In the genomic region with DNA sequence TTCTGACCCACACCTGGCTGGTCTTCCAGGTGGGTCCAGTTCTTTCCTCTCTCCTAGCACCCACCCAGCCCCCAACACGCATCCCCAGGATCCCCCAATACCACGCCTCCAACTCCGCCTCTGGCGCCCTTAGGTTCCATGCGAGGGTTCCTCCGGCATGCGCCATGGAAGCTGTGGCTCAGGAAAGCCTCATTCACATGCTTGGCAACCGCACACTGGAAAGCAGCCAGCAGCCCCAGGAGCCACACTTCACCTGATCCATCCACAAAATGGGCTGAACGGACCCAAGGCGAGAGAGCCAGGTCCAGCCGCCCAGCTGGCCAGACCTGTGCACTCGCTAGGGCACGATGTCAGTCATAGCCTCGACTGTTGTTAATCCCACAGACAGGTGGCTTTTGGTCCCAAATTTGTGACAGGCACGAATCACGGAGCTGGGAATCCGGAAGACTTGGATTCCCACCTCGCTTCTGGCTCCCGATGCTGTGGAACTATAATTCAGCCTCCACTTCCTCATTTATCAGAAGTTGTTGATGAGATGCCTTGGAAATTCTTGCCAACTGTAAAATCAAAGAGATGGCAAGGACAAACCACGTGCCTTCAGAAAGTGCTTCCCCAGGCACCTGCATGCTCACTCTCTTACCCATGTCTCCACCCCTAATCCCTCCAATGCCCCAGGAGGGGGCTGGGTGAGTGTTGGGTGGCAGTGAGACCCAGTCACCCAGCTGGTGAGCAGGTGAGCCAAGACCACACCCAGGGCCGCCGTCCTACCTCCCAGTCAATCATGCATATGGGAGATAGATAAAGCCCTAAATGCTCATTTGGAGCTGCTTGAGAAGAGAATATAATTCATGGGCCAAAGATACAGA, we compare ENCODE assay signal across 12 cellular contexts.
A peak's percentile ranks its signal among the peaks of the same experiment; 100 is the strongest.
DNase-seq lines count a peak whose midpoint lies in the region; FAIRE-seq and TF ChIP-seq lines count a peak whose summit lies in the region.
"Had no signal": no experiment of that assay in that cellular context is flagged by ENCODE, and none has a peak within 500 bp of the region (broad histone marks: within the 10 kb centered on the region; RNA-seq: fewer than 3 reads in every experiment).

No MANE protein-coding gene starts in this region.

- H3K4me2 ChIP-seq in H1 (ENCODE audit: insufficient read depth in 1 of 2, low read depth in 2 of 2, low read length in 2 of 2) = no peak overlapping the region
- no peak overlapping the region for H3K4me2 ChIP-seq in neuronal stem cell (ENCODE audit: insufficient read depth, low read length, poor library complexity, severe bottlenecking)

- H3K4me1 ChIP-seq in ACC112 (ENCODE audit: control insufficient read depth, insufficient read depth, low read length, unreplicated experiment) (peaks cover 33% of the 10 kb centered on the region), H1 (replicated peaks in 1 of 4; ENCODE audit: control insufficient read depth in 3 of 4, insufficient read depth in 4 of 4, low read length in 3 of 4) (peaks cover 0 to 12% (median 7%) of the 10 kb centered on the region in 4 experiments; a peak in 5 of 7 replicates), neuronal stem cell (ENCODE audit: control insufficient read depth in 2 of 2, insufficient read depth in 1 of 2, low read depth in 1 of 2, low read length in 2 of 2) (peaks cover 9 to 13% of the 10 kb centered on the region in 2 donors)

- TF ChIP-seq CTCF in H1 (IDR thresholded peaks at IDR 0.05; ENCODE audit: control extremely low read depth in 1 of 3, insufficient read depth in 1 of 3, low read depth in 1 of 3, low read length in 3 of 3) = no peak

- H3K18ac ChIP-seq in H1 (ENCODE audit: extremely low read depth, low read length) (no peak overlapping the region), neuronal stem cell (ENCODE audit: low read length) (peak overlapping the region; percentile 93)

- H3K23me2 ChIP-seq in H1 (ENCODE audit: low read depth, low read length) = no peaks in the 10 kb centered on the region

- TF ChIP-seq RAD21 in H1 (IDR thresholded peaks at IDR 0.05 in 1 of 2, conservative IDR thresholded peaks at IDR 0.05 in 1 of 2; ENCODE audit: low read depth in 2 of 2, low read length in 2 of 2) = no peak

- POLR2A ChIA-PET in H1 (lab: Charles Lee; ENCODE audit: partially characterized antibody) = interaction anchor here (1.0 kb wide), 1 partner anchor 71 kb away, joined by 3 read pairs; no protein-coding TSS in a partner anchor

- WGBS in H1 (ENCODE audit: extremely low coverage in 1 of 2, insufficient coverage in 1 of 2, insufficient read length in 1 of 2, insufficient replicate concordance in 2 of 2, low coverage in 1 of 2, low lambda C conversion rate in 2 of 2, missing lambda C conversion rate in 1 of 2), 2 experiments = 90% methylated on average over 20 of the region's 22 CpGs; no CpG with 5 or more reads in 1 of the 2 experiments
- no CpG with 5 or more reads among the region's 22 CpGs for WGBS in neuronal stem cell (ENCODE audit: extremely low coverage in 2 of 2, insufficient read length in 2 of 2, insufficient replicate concordance in 1 of 2), 2 donors

- H4K8ac ChIP-seq in H1 (ENCODE audit: extremely low read depth, insufficient read depth, low read length) (no peak overlapping the region), neuronal stem cell (ENCODE audit: low read depth, low read length) (no peak overlapping the region)

- H3K9me3 ChIP-seq in H1 (ENCODE audit: insufficient read depth in 2 of 2, low read depth in 1 of 2, low read length in 1 of 2) (peaks cover 0 to 5% of the 10 kb centered on the region in 2 experiments; a peak in 1 of 4 replicates), neuronal stem cell (replicated peaks in 1 of 2; ENCODE audit: control insufficient read depth in 2 of 2, insufficient read depth in 1 of 2, low read depth in 1 of 2, low read length in 2 of 2) (peaks cover 0 to 5% of the 10 kb centered on the region in 2 donors)

- H2BK20ac ChIP-seq in H1 (ENCODE audit: low read length) = 0 out of 2 replicates have a peak overlapping the region, but pooled peaks have one; percentile 32

- no peak for TF ChIP-seq POLR2A in H1 (IDR thresholded peaks at IDR 0.05; ENCODE audit: control extremely low read depth in 1 of 2, low read depth in 2 of 2, low read length in 2 of 2)

- peak overlapping the region; percentile 36 for H3K4ac ChIP-seq in H1 (replicated peaks; ENCODE audit: insufficient read length, low read depth, low read length)
- peak overlapping the region; percentile 4 for H3K4ac ChIP-seq in neuronal stem cell (ENCODE audit: low read length)

- H3K79me2 ChIP-seq in ACC112 (ENCODE audit: control insufficient read depth, insufficient read depth, low read length, unreplicated experiment) (no peaks in the 10 kb centered on the region), H1 (ENCODE audit: control insufficient read depth in 1 of 2, insufficient read depth in 2 of 2, low read length in 2 of 2) (no peaks in the 10 kb centered on the region)

- no peak overlapping the region for H3K14ac ChIP-seq in H1 (ENCODE audit: insufficient read length)
- no peak overlapping the region for H3K14ac ChIP-seq in neuronal stem cell (ENCODE audit: low read length)

- H3K36me3 ChIP-seq in ACC112 (ENCODE audit: insufficient read depth, low read length) = no peaks in the 10 kb centered on the region; the same call in 1 of the 2 replicates
- no peaks in the 10 kb centered on the region for H3K36me3 ChIP-seq in H1 (ENCODE audit: control insufficient read depth in 2 of 4, insufficient read depth in 4 of 4, low read length in 3 of 4)
- no peaks in the 10 kb centered on the region for H3K36me3 ChIP-seq in neuronal stem cell (replicated peaks in 1 of 2; ENCODE audit: control insufficient read depth in 2 of 2, insufficient read depth in 2 of 2, low read length in 2 of 2)

- 0 out of 2 replicates have a peak overlapping the region, but pooled peaks have one; percentile 24 for H2AK5ac ChIP-seq in H1 (ENCODE audit: low read depth, low read length)
- peak overlapping the region; percentile 11 for H2AK5ac ChIP-seq in neuronal stem cell (ENCODE audit: low read depth, low read length)

- peak overlapping the region; percentile 72; the same call in 1 of the 2 replicates for H2BK15ac ChIP-seq in H1 (ENCODE audit: low read length)
- H2BK15ac ChIP-seq in neuronal stem cell (ENCODE audit: low read length) = no peak overlapping the region

- H3K79me1 ChIP-seq in H1 (ENCODE audit: low read depth, low read length) (no peaks in the 10 kb centered on the region), neuronal stem cell (ENCODE audit: low read depth, low read length) (no peaks in the 10 kb centered on the region)

- no peak for FAIRE-seq in H1 (lab: Jason Lieb, UNC)
- FAIRE-seq: islet of Langerhans had no signal

- H2BK12ac ChIP-seq in H1 (ENCODE audit: low read depth, low read length) (peak overlapping the region; percentile 75; the same call in 1 of the 2 replicates), neuronal stem cell (ENCODE audit: low read length) (no peak overlapping the region)

- H2BK120ac ChIP-seq in H1 (replicated peaks; ENCODE audit: low read depth, low read length) = no peak overlapping the region
- no peak overlapping the region for H2BK120ac ChIP-seq in neuronal stem cell (ENCODE audit: low read depth, low read length)

- CTCF ChIA-PET in H1 (lab: Charles Lee; ENCODE audit: partially characterized antibody) = interaction anchor here (0.7 to 3.1 kb wide), 24 partner anchors 7 to 217 kb away, joined by 3 to 23 read pairs (median 4); partner anchors contain the start of gene ETS2

- H3K56ac ChIP-seq in H1 (replicated peaks; ENCODE audit: insufficient read length, low read depth, low read length) = no peak overlapping the region

- H3K27ac ChIP-seq in ACC112 (ENCODE audit: low read depth, low read length) = peak overlapping the region; percentile 35; the same call in 1 of the 2 replicates
- no peak overlapping the region for H3K27ac ChIP-seq in H1 (ENCODE audit: low read depth, low read length)
- H3K27ac ChIP-seq in neuronal stem cell (replicated peaks; ENCODE audit: low read length) = no peak overlapping the region

- no peaks in the 10 kb centered on the region for H4K20me1 ChIP-seq in H1 (replicated peaks in 1 of 2; ENCODE audit: control insufficient read depth in 1 of 2, insufficient read depth in 2 of 2, low read length in 2 of 2)

- DNase-seq in NCI-H1436 (lab: John Stamatoyannopoulos, UW) = peak; percentile 77
- DNase-seq in H1 (ENCODE audit: low read depth in 1 of 2, low spot score in 2 of 2) = no peak
- no peak for DNase-seq in neuronal stem cell (ENCODE audit: low spot score)
- no peak for DNase-seq in NOMO-1 treated with DMSO at 0.1 percent for 48 hours (lab: John Stamatoyannopoulos, UW; ENCODE audit: unreplicated experiment)
- no peak for DNase-seq in stimulated activated CD4-positive, alpha-beta T cell treated with anti-CD3 and anti-CD28 coated beads, Interleukin-2, amount 100 ng/mL, for 48 hours
- no peak for DNase-seq in GM19238 (ENCODE audit: insufficient read length, low spot score)
- no peak for DNase-seq in posterior vena cava (ENCODE audit: low spot score)
- DNase-seq: anterior cingulate cortex, GDM1, posterior cingulate gyrus had no signal

- no peak overlapping the region for H2BK5ac ChIP-seq in H1 (ENCODE audit: low read depth, low read length)
- no peak overlapping the region for H2BK5ac ChIP-seq in neuronal stem cell (ENCODE audit: low read length)

- H4K91ac ChIP-seq in H1 (replicated peaks; ENCODE audit: insufficient read length, low read length) = no peak overlapping the region
- no peak overlapping the region for H4K91ac ChIP-seq in neuronal stem cell (ENCODE audit: low read depth, low read length, poor library complexity)

- H2AFZ ChIP-seq in ACC112 (ENCODE audit: low read length, unreplicated experiment) (no peak overlapping the region), H1 (ENCODE audit: low read length) (no peak overlapping the region), neuronal stem cell (ENCODE audit: low read length) (no peak overlapping the region)

- H3K9ac ChIP-seq in H1 (replicated peaks in 1 of 4; ENCODE audit: extremely low read depth in 1 of 4, low read depth in 3 of 4, low read length in 3 of 4) (no peak overlapping the region), neuronal stem cell (ENCODE audit: low read depth, low read length, poor library complexity) (no peak overlapping the region)

- no peak for TF ChIP-seq EP300 in H1 (IDR thresholded peaks at IDR 0.05; ENCODE audit: borderline replicate concordance in 1 of 2, low read depth in 2 of 2, low read length in 2 of 2)

- no peak overlapping the region for H3K23ac ChIP-seq in H1 (ENCODE audit: insufficient read length)
- peak overlapping the region; percentile 44 for H3K23ac ChIP-seq in neuronal stem cell (ENCODE audit: low read depth, low read length, poor library complexity)

- H4K5ac ChIP-seq in H1 (ENCODE audit: insufficient read length, low read depth, low read length) = no peak overlapping the region

- intact Hi-C loops in posterior vena cava (cut with DNase I) = no loop called here

- H3K27me3 ChIP-seq in ACC112 (ENCODE audit: insufficient read depth, low read length) (no peaks in the 10 kb centered on the region), H1 (replicated peaks in 1 of 4; ENCODE audit: control insufficient read depth in 3 of 4, extremely low read depth in 1 of 4, insufficient read depth in 3 of 4, low read length in 3 of 4) (no peaks in the 10 kb centered on the region), neuronal stem cell (ENCODE audit: control insufficient read depth in 3 of 3, insufficient read depth in 3 of 3, low read depth in 1 of 3, low read length in 3 of 3) (no peaks in the 10 kb centered on the region)

- H3K4me3 ChIP-seq in ACC112 (ENCODE audit: low read depth, low read length) = peak overlapping the region; percentile 1; the same call in 1 of the 2 replicates
- H3K4me3 ChIP-seq in H1 (ENCODE audit: extremely low read depth in 1 of 4, insufficient read depth in 2 of 4, low read depth in 3 of 4, low read length in 4 of 4) = no peak overlapping the region
- no peak overlapping the region for H3K4me3 ChIP-seq in neuronal stem cell (ENCODE audit: low read length in 2 of 2)
